ENCODE assay signal across 18 cellular contexts in the genomic region with DNA sequence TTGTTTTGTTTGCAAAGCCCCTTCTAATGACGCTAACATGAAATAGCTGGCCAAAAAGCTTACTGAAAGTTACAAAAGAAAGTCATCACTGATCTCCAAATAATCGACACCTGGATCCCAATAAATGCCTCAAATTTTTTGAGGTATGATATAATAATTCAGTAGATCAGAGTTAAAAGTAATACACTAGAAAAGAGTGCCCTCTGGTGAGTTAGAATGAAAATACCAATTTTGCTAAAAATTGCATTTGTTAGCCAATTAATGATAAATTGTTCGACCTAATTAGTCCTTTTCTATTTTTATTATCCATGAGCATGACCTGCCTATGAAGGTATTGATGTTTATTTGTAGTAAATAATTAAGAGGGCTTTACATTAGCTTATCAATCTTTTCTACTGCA.
DNase-seq lines count a peak whose midpoint lies in the region; ATAC-seq and TF ChIP-seq lines count a peak whose summit lies in the region.
"Had no signal": no experiment of that assay in that cellular context is flagged by ENCODE, and none has a peak within 500 bp of the region (broad histone marks: within the 10 kb centered on the region; RNA-seq: fewer than 3 reads in every experiment).

No MANE protein-coding gene starts in this region.

- peaks cover 9% of the 10 kb centered on the region for H3K9me3 Mint-ChIP-seq in HFFc6
- H3K9me3 Mint-ChIP-seq in activated CD4-positive, alpha-beta memory T cell treated with anti-CD3 and anti-CD28 coated beads, Interleukin-2, amount 10 ng/mL, durations not matched to agents 7 days and 5 days, result peaks cover 10% of the 10 kb centered on the region

- H3K27ac ChIP-seq in AG04450 (ENCODE audit: low read depth, low read length), result no peak overlapping the region
- H3K27ac ChIP-seq in hepatocyte, result no peak overlapping the region
- no peak overlapping the region for H3K27ac ChIP-seq in upper lobe of right lung
- H3K27ac ChIP-seq: BLaER1 treated with 17β-estradiol and CSF1 and Interleukin-3, amounts not matched to agents 10 nM and 100 nM had no signal

- no peak for ATAC-seq in T-helper 17 cell
- ATAC-seq in upper lobe of right lung, result no peak
- ATAC-seq: K562, mucosa of descending colon had no signal

- no peaks in the 10 kb centered on the region for H3K4me1 ChIP-seq in hepatocyte (ENCODE audit: insufficient read depth)
- H3K4me1 ChIP-seq in upper lobe of right lung, result no peaks in the 10 kb centered on the region
- H3K4me1 ChIP-seq: BLaER1 treated with 17β-estradiol and CSF1 and Interleukin-3, amounts not matched to agents 10 nM and 100 nM had no signal

- H3K9me3 ChIP-seq in AG04450 (ENCODE audit: control insufficient read depth, insufficient read depth, low read length), result peaks cover 7% of the 10 kb centered on the region
- peaks cover 4% of the 10 kb centered on the region for H3K9me3 ChIP-seq in T-helper 17 cell (ENCODE audit: control insufficient read depth, low read length, poor library complexity, severe bottlenecking)
- H3K9me3 ChIP-seq in hepatocyte (ENCODE audit: low read depth), result peaks cover 8% of the 10 kb centered on the region
- H3K9me3 ChIP-seq in upper lobe of right lung, result no peaks in the 10 kb centered on the region

- no peak overlapping the region for H2AFZ ChIP-seq in hepatocyte

- no peaks in the 10 kb centered on the region for H3K79me2 ChIP-seq in hepatocyte

- TF ChIP-seq CTCF in AG04450 (IDR thresholded peaks at IDR 0.05; ENCODE audit: low read depth, low read length) (peak; percentile 46), HFFc6 (IDR thresholded peaks at IDR 0.05) (peak; percentile 73), hepatocyte (IDR thresholded peaks at IDR 0.05; ENCODE audit: poor library complexity) (peak; percentile 44), upper lobe of right lung (IDR thresholded peaks at IDR 0.05) (no peak)

- H3K36me3 Mint-ChIP-seq in HFFc6 (ENCODE audit: low read depth) (peaks cover 9% of the 10 kb centered on the region), T-helper 17 cell (ENCODE audit: low read depth) (no peaks in the 10 kb centered on the region)
- peaks cover 24% of the 10 kb centered on the region for H3K36me3 Mint-ChIP-seq in activated CD4-positive, alpha-beta memory T cell treated with anti-CD3 and anti-CD28 coated beads, Interleukin-2, amount 10 ng/mL, durations not matched to agents 7 days and 5 days (ENCODE audit: low read depth)

- no peak overlapping the region for H3K4me2 ChIP-seq in hepatocyte
- H3K4me2 ChIP-seq: BLaER1 treated with 17β-estradiol and CSF1 and Interleukin-3, amounts not matched to agents 10 nM and 100 nM had no signal

- H3K27me3 ChIP-seq in AG04450 (ENCODE audit: control insufficient read depth, insufficient read depth, low read length) (no peaks in the 10 kb centered on the region), hepatocyte (no peaks in the 10 kb centered on the region), upper lobe of right lung (no peaks in the 10 kb centered on the region)
- H3K27me3 ChIP-seq: BLaER1 treated with 17β-estradiol and CSF1 and Interleukin-3, amounts not matched to agents 10 nM and 100 nM had no signal

- H3K4me3 ChIP-seq in AG04450 (ENCODE audit: low read depth, low read length) (no peak overlapping the region), hepatocyte (no peak overlapping the region), upper lobe of right lung (no peak overlapping the region)
- H3K4me3 ChIP-seq: BLaER1 treated with 17β-estradiol and CSF1 and Interleukin-3, amounts not matched to agents 10 nM and 100 nM; K562; mucosa of descending colon had no signal

- H3K27me3 Mint-ChIP-seq in HFFc6 (ENCODE audit: insufficient read depth) (no peaks in the 10 kb centered on the region), T-helper 17 cell (no peaks in the 10 kb centered on the region)
- H3K27me3 Mint-ChIP-seq in activated CD4-positive, alpha-beta memory T cell treated with anti-CD3 and anti-CD28 coated beads, Interleukin-2, amount 10 ng/mL, durations not matched to agents 7 days and 5 days, result no peaks in the 10 kb centered on the region
- H3K27me3 Mint-ChIP-seq: activated CD4-positive, alpha-beta memory T cell treated with anti-CD3 and anti-CD28 coated beads for 36 hours; progenitor cell of endocrine pancreas had no signal

- H3K4me1 Mint-ChIP-seq in HFFc6 (ENCODE audit: low read depth) (peaks cover 17% of the 10 kb centered on the region), T-helper 17 cell (no peaks in the 10 kb centered on the region)
- H3K4me1 Mint-ChIP-seq in activated CD4-positive, alpha-beta memory T cell treated with anti-CD3 and anti-CD28 coated beads, Interleukin-2, amount 10 ng/mL, durations not matched to agents 7 days and 5 days, result no peaks in the 10 kb centered on the region

- H3K4me3 Mint-ChIP-seq in HFFc6 (no peak overlapping the region), T-helper 17 cell (no peak overlapping the region)
- no peak overlapping the region for H3K4me3 Mint-ChIP-seq in activated CD4-positive, alpha-beta memory T cell treated with anti-CD3 and anti-CD28 coated beads, Interleukin-2, amount 10 ng/mL, durations not matched to agents 7 days and 5 days
- H3K4me3 Mint-ChIP-seq: activated CD4-positive, alpha-beta memory T cell treated with anti-CD3 and anti-CD28 coated beads for 36 hours had no signal

- H3K27ac Mint-ChIP-seq in HFFc6, result no peak overlapping the region
- H3K27ac Mint-ChIP-seq in T-helper 17 cell, result peak overlapping the region; percentile 29
- no peak overlapping the region for H3K27ac Mint-ChIP-seq in activated CD4-positive, alpha-beta memory T cell treated with anti-CD3 and anti-CD28 coated beads, Interleukin-2, amount 10 ng/mL, durations not matched to agents 7 days and 5 days
- H3K27ac Mint-ChIP-seq: activated CD4-positive, alpha-beta memory T cell treated with anti-CD3 and anti-CD28 coated beads for 36 hours; progenitor cell of endocrine pancreas had no signal

- POLR2A ChIA-PET in AG04450 (lab: Yijun Ruan, JAX), result no interaction called here
- POLR2A ChIA-PET in activated CD4-positive, alpha-beta memory T cell treated with anti-CD3 and anti-CD28 coated beads, Interleukin-2, amount 10 ng/mL, durations not matched to agents 7 days and 5 days (lab: Charles Lee), result no interaction called here

- H4K20me1 ChIP-seq in hepatocyte (ENCODE audit: insufficient read depth, poor library complexity, severe bottlenecking), result no peaks in the 10 kb centered on the region
- H4K20me1 ChIP-seq: BLaER1 treated with 17β-estradiol and CSF1 and Interleukin-3, amounts not matched to agents 10 nM and 100 nM had no signal

- CTCF ChIA-PET in AG04450 (lab: Charles Lee), result interaction anchor here (0.6 to 3.5 kb wide), 21 partner anchors 8 to 1933 kb away, joined by 3 to 64 read pairs (median 4); no protein-coding TSS in a partner anchor
- CTCF ChIA-PET in activated CD4-positive, alpha-beta memory T cell treated with anti-CD3 and anti-CD28 coated beads, Interleukin-2, amount 10 ng/mL, durations not matched to agents 7 days and 5 days (lab: Charles Lee), result interaction anchor here (1.3 to 2.4 kb wide), 2 partner anchors 124 to 650 kb away, joined by 3 to 12 read pairs; no protein-coding TSS in a partner anchor

- WGBS in hepatocyte (ENCODE audit: low lambda C conversion rate, missing lambda C conversion rate), result 76% methylated on average over 3 of the region's 3 CpGs

- H3K9me2 ChIP-seq in hepatocyte (replicated peaks; ENCODE audit: insufficient read depth), result no peaks in the 10 kb centered on the region

- intact Hi-C loops in upper lobe of right lung (cut with DNase I), result no loop called here

- no peaks in the 10 kb centered on the region for H3K36me3 ChIP-seq in hepatocyte (replicated peaks; ENCODE audit: insufficient read depth, low read depth)
- H3K36me3 ChIP-seq in upper lobe of right lung, result no peaks in the 10 kb centered on the region

- no peak for DNase-seq in AG04450 (ENCODE audit: low read depth, low spot score)
- DNase-seq in HFFc6, result no peak
- DNase-seq in T-helper 17 cell, result no peak
- no peak for DNase-seq in hepatocyte (ENCODE audit: low spot score)
- DNase-seq in activated CD4-positive, alpha-beta memory T cell treated with anti-CD3 and anti-CD28 coated beads, Interleukin-2, amount 10 ng/mL, durations not matched to agents 7 days and 5 days, result no peak
- no peak for DNase-seq in DMS79 treated with DMSO at 0.1 percent for 48 hours (lab: John Stamatoyannopoulos, UW)
- no peak for DNase-seq in upper lobe of right lung
- no peak for DNase-seq in activated CD4-positive, alpha-beta T cell treated with anti-CD3 and anti-CD28 coated beads for 1 hour
- DNase-seq: activated CD4-positive, alpha-beta memory T cell treated with anti-CD3 and anti-CD28 coated beads for 36 hours; activated gamma-delta T cell; effector memory CD4-positive, alpha-beta T cell; mucosa of descending colon; NCI-H187 treated with DMSO at 0.1 percent for 48 hours; NCI-H526; stimulated activated CD4-positive, alpha-beta T cell treated with anti-CD3 and anti-CD28 coated beads, Interleukin-15, amount 100 ng/mL, for 24 hours had no signal
